1 cellular context compared by ENCODE assay signal in the genomic region with DNA sequence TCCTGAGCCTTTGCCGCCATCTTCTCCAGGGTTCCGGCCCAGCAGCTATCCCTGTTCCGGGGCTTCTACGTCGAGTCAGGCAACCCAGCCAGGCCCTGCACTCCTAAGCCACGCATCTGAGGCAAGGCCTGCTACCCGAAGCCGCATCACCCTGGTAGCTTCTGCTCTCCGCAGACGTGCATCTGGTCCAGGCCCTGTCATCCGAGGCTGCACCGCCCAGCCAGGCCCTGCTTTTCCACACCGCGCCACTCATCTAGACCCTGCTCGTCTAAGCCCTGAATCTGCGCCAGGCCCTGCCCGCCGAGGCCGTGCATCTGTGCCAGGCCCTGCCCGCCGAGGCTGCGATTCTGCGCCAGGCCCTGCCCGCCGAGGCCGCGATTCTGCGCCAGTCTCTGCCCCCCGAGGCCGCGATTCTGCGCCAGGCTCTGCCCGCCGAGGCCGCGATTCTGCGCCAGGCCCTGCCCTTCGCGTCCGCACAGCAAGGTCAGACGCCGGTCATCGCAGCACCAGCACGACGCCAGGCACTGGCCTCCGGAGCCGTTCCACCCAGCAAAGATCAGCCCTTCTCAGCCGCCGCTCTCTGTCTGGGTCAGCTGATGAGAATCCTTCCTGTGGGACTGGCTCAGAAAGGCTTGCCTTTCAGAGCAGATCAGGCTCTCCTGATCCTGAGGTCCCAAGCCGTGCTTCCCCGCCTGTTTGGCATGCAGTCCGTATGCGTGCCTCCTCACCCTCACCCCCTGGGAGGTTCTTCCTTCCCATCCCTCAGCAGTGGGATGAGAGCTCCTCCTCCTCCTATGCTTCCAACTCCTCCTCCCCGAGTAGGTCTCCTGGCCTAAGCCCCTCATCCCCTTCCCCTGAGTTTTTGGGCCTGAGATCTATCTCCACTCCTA.
TF ChIP-seq lines count a peak whose summit lies in the region.

No MANE protein-coding gene starts in this region.

TF ChIP-seq in H1, 55 proteins besides CTCF, POLR2A, EP300 and RAD21:
- TF ChIP-seq, protein P1, sequence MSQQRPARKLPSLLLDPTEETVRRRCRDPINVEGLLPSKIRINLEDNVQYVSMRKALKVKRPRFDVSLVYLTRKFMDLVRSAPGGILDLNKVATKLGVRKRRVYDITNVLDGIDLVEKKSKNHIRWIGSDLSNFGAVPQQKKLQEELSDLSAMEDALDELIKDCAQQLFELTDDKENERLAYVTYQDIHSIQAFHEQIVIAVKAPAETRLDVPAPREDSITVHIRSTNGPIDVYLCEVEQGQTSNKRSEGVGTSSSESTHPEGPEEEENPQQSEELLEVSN (IDR thresholded peaks at IDR 0.05), result 0 out of 2 replicates have a peak, but pooled peaks have one; percentile 15
- TF ChIP-seq EGR1 (IDR thresholded peaks at IDR 0.05; ENCODE audit: borderline replicate concordance, low read depth, low read length) (no peak), SIX5 (IDR thresholded peaks at IDR 0.05; ENCODE audit: low read depth, low read length) (no peak), JUND (IDR thresholded peaks at IDR 0.05; ENCODE audit: low read length) (no peak), CBX5 (IDR thresholded peaks at IDR 0.05; ENCODE audit: low read depth, low read length) (no peak), GTF2F1 (IDR thresholded peaks at IDR 0.05; ENCODE audit: borderline replicate concordance, low read depth, low read length) (no peak)
